In genomic region chr3:14431556-14431927, GRCh38 we compare ENCODE assay signal across 8 cellular contexts. TPM values are rescaled to one million over a fixed set of nuclear protein-coding genes. Genes with fewer than 3 reads are reported as not detected.
DNase-seq lines count a peak whose midpoint lies in the region; ATAC-seq and TF ChIP-seq lines count a peak whose summit lies in the region.

No MANE protein-coding gene starts in this region.

- 60% methylated on average over 5 of the region's 8 CpGs for WGBS in right lobe of liver (ENCODE audit: insufficient coverage, low coverage, low lambda C conversion rate, missing lambda C conversion rate)

- no peaks in the 10 kb centered on the region for H3K9me3 Mint-ChIP-seq in CD8-positive, alpha-beta memory T cell
- H3K9me3 Mint-ChIP-seq in activated CD8-positive, alpha-beta T cell treated with anti-CD3 and anti-CD28 coated beads, Interleukin-2, amount 10 ng/mL, durations not matched to agents 7 days and 5 days (ENCODE audit: insufficient read depth), result no peaks in the 10 kb centered on the region

- POLR2A ChIA-PET in CD8-positive, alpha-beta memory T cell (lab: Charles Lee), result interaction anchor here (1.0 to 6.2 kb wide), 6 partner anchors 9 to 1590 kb away, joined by 3 to 66 read pairs (median 4); partner anchors contain the start of genes LSM3, SLC6A6 and XPC
- POLR2A ChIA-PET in activated CD8-positive, alpha-beta T cell treated with anti-CD3 and anti-CD28 coated beads, Interleukin-2, amount 10 ng/mL, durations not matched to agents 7 days and 5 days (lab: Charles Lee), result interaction anchor here (0.5 to 5.1 kb wide), 10 partner anchors 16 to 1003 kb away, joined by 3 to 45 read pairs (median 5); partner anchors contain the start of genes CCDC174, LSM3, SLC6A6 and XPC

- H3K9me3 ChIP-seq in CD8-positive, alpha-beta memory T cell (ENCODE audit: low read length), result no peaks in the 10 kb centered on the region
- no peaks in the 10 kb centered on the region for H3K9me3 ChIP-seq in right lobe of liver

- no peaks in the 10 kb centered on the region for H3K27me3 ChIP-seq in CD8-positive, alpha-beta memory T cell (ENCODE audit: insufficient read depth, low read length, poor library complexity, severe bottlenecking)
- H3K27me3 ChIP-seq in right lobe of liver, result peaks cover 0 to 9% of the 10 kb centered on the region in 2 donors

- intact Hi-C loops in right lobe of liver (cut with DNase I), result no loop called here

- H3K36me3 Mint-ChIP-seq in CD8-positive, alpha-beta memory T cell, result peaks cover 0 to 2% (median 0%) of the 10 kb centered on the region in 3 donors
- peaks cover 14% of the 10 kb centered on the region for H3K36me3 Mint-ChIP-seq in activated CD8-positive, alpha-beta T cell treated with anti-CD3 and anti-CD28 coated beads, Interleukin-2, amount 10 ng/mL, durations not matched to agents 7 days and 5 days (ENCODE audit: low read depth)

- peak overlapping the region; percentile 68 to 91 (median 83) for H3K4me3 Mint-ChIP-seq in CD8-positive, alpha-beta memory T cell
- H3K4me3 Mint-ChIP-seq in activated CD8-positive, alpha-beta T cell treated with anti-CD3 and anti-CD28 coated beads, Interleukin-2, amount 10 ng/mL, durations not matched to agents 7 days and 5 days, result peak overlapping the region; percentile 76

- peaks cover 88 to 98% (median 93%) of the 10 kb centered on the region in 3 donors for H3K4me1 Mint-ChIP-seq in CD8-positive, alpha-beta memory T cell
- peaks cover 89% of the 10 kb centered on the region for H3K4me1 Mint-ChIP-seq in activated CD8-positive, alpha-beta T cell treated with anti-CD3 and anti-CD28 coated beads, Interleukin-2, amount 10 ng/mL, durations not matched to agents 7 days and 5 days (ENCODE audit: low read depth)

- ATAC-seq in GM19397 (IDR thresholded peaks at IDR 0.05; ENCODE audit: unreplicated experiment) (peak; percentile 13), HG03354 (IDR thresholded peaks at IDR 0.05; ENCODE audit: poor library complexity, severe bottlenecking, unreplicated experiment) (peak; percentile 40), right lobe of liver (peak; percentile 8 to 26 (median 14))
- peak; percentile 22 for ATAC-seq in activated CD8-positive, alpha-beta T cell treated with anti-CD3 and anti-CD28 coated beads, Interleukin-2, amount 10 ng/mL, durations not matched to agents 7 days and 5 days

- DNase-seq in CD8-positive, alpha-beta memory T cell, result peak in 2 of 5 donors; percentile 14 to 15
- DNase-seq in activated CD8-positive, alpha-beta T cell treated with anti-CD3 and anti-CD28 coated beads, Interleukin-2, amount 10 ng/mL, durations not matched to agents 7 days and 5 days, result no peak
- no peak for DNase-seq in right lobe of liver
- no peak for DNase-seq in T1000 (lab: John Stamatoyannopoulos, UW)
- no peak for DNase-seq in NCI-H82 (lab: John Stamatoyannopoulos, UW)
- no peak for DNase-seq in DMS53 treated with DMSO at 0.1 percent for 48 hours (lab: John Stamatoyannopoulos, UW; ENCODE audit: unreplicated experiment)

- H3K27me3 Mint-ChIP-seq in CD8-positive, alpha-beta memory T cell, result peaks cover 0 to 3% of the 10 kb centered on the region in 2 donors
- H3K27me3 Mint-ChIP-seq in activated CD8-positive, alpha-beta T cell treated with anti-CD3 and anti-CD28 coated beads, Interleukin-2, amount 10 ng/mL, durations not matched to agents 7 days and 5 days (ENCODE audit: low read depth), result no peaks in the 10 kb centered on the region

- H3K36me3 ChIP-seq in CD8-positive, alpha-beta memory T cell (ENCODE audit: insufficient read depth, low read length), result no peaks in the 10 kb centered on the region
- H3K36me3 ChIP-seq in right lobe of liver, result no peaks in the 10 kb centered on the region

- H3K27ac Mint-ChIP-seq in CD8-positive, alpha-beta memory T cell, result peak overlapping the region; percentile 97 to 100 (median 100)
- H3K27ac Mint-ChIP-seq in activated CD8-positive, alpha-beta T cell treated with anti-CD3 and anti-CD28 coated beads, Interleukin-2, amount 10 ng/mL, durations not matched to agents 7 days and 5 days, result peak overlapping the region; percentile 99

- no peak for TF ChIP-seq POLR2A in right lobe of liver (IDR thresholded peaks at IDR 0.05)

- CTCF ChIA-PET in CD8-positive, alpha-beta memory T cell (lab: Charles Lee), result interaction anchor here (0.8 to 8.5 kb wide), 7 partner anchors 20 to 535 kb away, joined by 3 to 73 read pairs (median 4); partner anchors contain the start of genes LSM3, SLC6A6 and XPC
- CTCF ChIA-PET in activated CD8-positive, alpha-beta T cell treated with anti-CD3 and anti-CD28 coated beads, Interleukin-2, amount 10 ng/mL, durations not matched to agents 7 days and 5 days (lab: Charles Lee), result interaction anchor here (1.0 to 3.2 kb wide), 5 partner anchors 7 to 30 kb away, joined by 3 to 18 read pairs (median 7); partner anchors contain the start of gene SLC6A6

- H3K27ac ChIP-seq in CD8-positive, alpha-beta memory T cell (ENCODE audit: low read depth, low read length), result peak overlapping the region; percentile 93
- H3K27ac ChIP-seq in right lobe of liver, result peak overlapping the region; percentile 36 to 55 (median 40)

- H3K4me3 ChIP-seq in CD8-positive, alpha-beta memory T cell (ENCODE audit: low read length), result peak overlapping the region; percentile 53
- H3K4me3 ChIP-seq in right lobe of liver, result no peak overlapping the region

- peaks cover 92% of the 10 kb centered on the region for H3K4me1 ChIP-seq in CD8-positive, alpha-beta memory T cell (ENCODE audit: insufficient read depth, low read length)
- H3K4me1 ChIP-seq in right lobe of liver, result peaks cover 0 to 2% (median 0%) of the 10 kb centered on the region in 4 donors

- TF ChIP-seq CTCF in right lobe of liver (IDR thresholded peaks at IDR 0.05), result no peak

RNA-seq across cellular contexts. Expression of gene SLC6A6, which starts 29.1 kb away (rescaled TPM):
- total RNA-seq in CD8-positive, alpha-beta memory T cell, result 10 to 100 TPM; 44.5 to 44.6 TPM
- 6.6 TPM for polyA plus RNA-seq in CD8-positive, alpha-beta memory T cell
- 10 to 100 TPM; 36.8 to 37.9 TPM for total RNA-seq in activated CD8-positive, alpha-beta T cell treated with anti-CD3 and anti-CD28 coated beads, Interleukin-2, amount 10 ng/mL, durations not matched to agents 7 days and 5 days
- 1 to 10 TPM; 1.5 to 8.2 (median 4.1) TPM for total RNA-seq in right lobe of liver

Comparison
In these comparisons a context has a peak if more than half of its experiments do, and no peak if none do; other contexts are left out.
1. RNA of gene SLC6A6, which starts 29.1 kb away (total RNA-seq): 44.5 to 44.6 TPM in CD8-positive, alpha-beta memory T cell and 36.8 to 37.9 TPM in activated CD8-positive, alpha-beta T cell treated with anti-CD3 and anti-CD28 coated beads, Interleukin-2, amount 10 ng/mL, durations not matched to agents 7 days and 5 days; 1.5 to 8.2 TPM in right lobe of liver; every median in the first group is over 4 times any median in the second.
2. Peak in every context shown above with its lines, with median percentiles within 50 percentile points of each other: ATAC-seq.